Comparison of ENCODE assay signal across 1 cellular context in the genomic region with DNA sequence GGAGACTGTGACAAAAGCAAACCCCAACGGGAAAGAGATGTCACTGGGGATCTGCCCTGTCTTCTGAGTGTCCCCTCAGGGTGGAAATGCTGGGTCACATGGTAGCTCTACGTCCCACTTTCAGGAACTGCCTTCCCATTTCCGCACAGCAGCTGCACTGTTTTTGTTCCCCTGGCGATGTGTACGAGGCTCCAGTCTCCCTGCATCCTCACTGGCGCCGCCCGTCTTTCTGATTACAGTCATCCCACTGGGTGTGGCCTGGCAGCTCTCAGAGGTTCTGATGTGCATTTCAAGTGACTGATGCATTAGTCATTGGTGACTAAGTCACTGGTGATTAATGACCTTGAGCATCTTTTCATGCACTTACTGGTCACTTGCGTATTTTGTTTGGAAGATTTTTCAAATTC.
TF ChIP-seq lines count a peak whose summit lies in the region.

No MANE protein-coding gene starts in this region.

TF ChIP-seq in HCT116, 20 proteins besides CTCF, POLR2A, EP300 and RAD21 (continued from another document):
- TF ChIP-seq REST (IDR thresholded peaks at IDR 0.05; ENCODE audit: low read depth) (no peak), CEBPB (IDR thresholded peaks at IDR 0.05; ENCODE audit: low read depth) (peak; percentile 71), EGR1 (IDR thresholded peaks at IDR 0.05; ENCODE audit: low read depth) (no peak), CBX3 (IDR thresholded peaks at IDR 0.05; ENCODE audit: low read depth) (peak; percentile 82), TCF7L2 (IDR thresholded peaks at IDR 0.05; ENCODE audit: borderline replicate concordance, extremely low read depth, insufficient read depth, insufficient read length) (peak; percentile 85), SRF (IDR thresholded peaks at IDR 0.05; ENCODE audit: low read depth) (peak; percentile 91), ZFX (IDR thresholded peaks at IDR 0.05) (no peak), FOSL1 (IDR thresholded peaks at IDR 0.05; ENCODE audit: low read depth) (peak; percentile 100), JUND (IDR thresholded peaks at IDR 0.05) (peak; percentile 98), EZH2phosphoT487 (IDR thresholded peaks at IDR 0.05; ENCODE audit: borderline replicate concordance) (no peak), SP1 (IDR thresholded peaks at IDR 0.05; ENCODE audit: low read depth) (peak; percentile 93), SIN3A (IDR thresholded peaks at IDR 0.05; ENCODE audit: low read depth) (peak; percentile 92), EZH2 (IDR thresholded peaks at IDR 0.05) (no peak), ELF1 (IDR thresholded peaks at IDR 0.05; ENCODE audit: borderline replicate concordance, low read depth) (no peak; the same call in 1 of the 2 replicates)
- TF ChIP-seq, protein P1, sequence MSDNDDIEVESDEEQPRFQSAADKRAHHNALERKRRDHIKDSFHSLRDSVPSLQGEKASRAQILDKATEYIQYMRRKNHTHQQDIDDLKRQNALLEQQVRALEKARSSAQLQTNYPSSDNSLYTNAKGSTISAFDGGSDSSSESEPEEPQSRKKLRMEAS (IDR thresholded peaks at IDR 0.05): peak; percentile 62
